In genomic region chr19:49019242-49019932, GRCh38 we compare ENCODE assay signal across 1 cellular context.
TF ChIP-seq lines count a peak whose summit lies in the region.

No MANE protein-coding gene starts in this region.

TF ChIP-seq in H1, 55 proteins besides CTCF, POLR2A, EP300 and RAD21:
- no peak for TF ChIP-seq FOSL1 (IDR thresholded peaks at IDR 0.05; ENCODE audit: insufficient read depth, low read depth, low read length)
- 0 out of 2 replicates have a peak, but pooled peaks have one; percentile 6 for TF ChIP-seq CREB1 (IDR thresholded peaks at IDR 0.05)
- TF ChIP-seq JUN (IDR thresholded peaks at IDR 0.05; ENCODE audit: low read depth, low read length) = no peak
- no peak for TF ChIP-seq TCF12 (IDR thresholded peaks at IDR 0.05; ENCODE audit: low read depth, low read length)
- TF ChIP-seq TEAD4 (IDR thresholded peaks at IDR 0.05; ENCODE audit: low read depth, low read length) = 0 out of 2 replicates have a peak, but pooled peaks have one; percentile 16
- TF ChIP-seq ZNF274 (IDR thresholded peaks at IDR 0.05; ENCODE audit: borderline replicate concordance, extremely low read depth, low read length) = no peak
- no peak for TF ChIP-seq BCL11A (IDR thresholded peaks at IDR 0.05; ENCODE audit: low read depth in 2 of 2, low read length in 2 of 2)
- no peak for TF ChIP-seq ASH2L (IDR thresholded peaks at IDR 0.05; ENCODE audit: low read length)
- TF ChIP-seq EGR1 (IDR thresholded peaks at IDR 0.05; ENCODE audit: borderline replicate concordance, low read depth, low read length) = no peak
- TF ChIP-seq YY1 (IDR thresholded peaks at IDR 0.05; ENCODE audit: low read depth, low read length) = no peak
- TF ChIP-seq, protein P1, sequence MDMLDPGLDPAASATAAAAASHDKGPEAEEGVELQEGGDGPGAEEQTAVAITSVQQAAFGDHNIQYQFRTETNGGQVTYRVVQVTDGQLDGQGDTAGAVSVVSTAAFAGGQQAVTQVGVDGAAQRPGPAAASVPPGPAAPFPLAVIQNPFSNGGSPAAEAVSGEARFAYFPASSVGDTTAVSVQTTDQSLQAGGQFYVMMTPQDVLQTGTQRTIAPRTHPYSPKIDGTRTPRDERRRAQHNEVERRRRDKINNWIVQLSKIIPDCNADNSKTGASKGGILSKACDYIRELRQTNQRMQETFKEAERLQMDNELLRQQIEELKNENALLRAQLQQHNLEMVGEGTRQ (IDR thresholded peaks at IDR 0.05; ENCODE audit: low read length) = no peak
- no peak for TF ChIP-seq CHD2 (IDR thresholded peaks at IDR 0.05; ENCODE audit: low read length)
- no peak for TF ChIP-seq KDM4A (IDR thresholded peaks at IDR 0.05; ENCODE audit: low read depth, low read length, severe bottlenecking)
- no peak for TF ChIP-seq HDAC2 (IDR thresholded peaks at IDR 0.05; ENCODE audit: borderline replicate concordance in 1 of 2, low read depth in 2 of 2, low read length in 2 of 2)
- no peak for TF ChIP-seq RNF2 (IDR thresholded peaks at IDR 0.05; ENCODE audit: borderline replicate concordance, low read depth, low read length, missing control alignments, poor library complexity, severe bottlenecking)
- peak; percentile 9; the same call in 1 of the 2 replicates for TF ChIP-seq KDM1A (IDR thresholded peaks at IDR 0.05; ENCODE audit: borderline replicate concordance, low read length)
- no peak for TF ChIP-seq EZH2 (IDR thresholded peaks at IDR 0.05; ENCODE audit: low read depth, low read length, severe bottlenecking)
- TF ChIP-seq SP4 (IDR thresholded peaks at IDR 0.05; ENCODE audit: low read length) = no peak
- no peak for TF ChIP-seq SAP30 (IDR thresholded peaks at IDR 0.05; ENCODE audit: insufficient read depth, insufficient replicate concordance, low read length)
- no peak for TF ChIP-seq ATF2 (IDR thresholded peaks at IDR 0.05; ENCODE audit: low read length)
- TF ChIP-seq NRF1 (IDR thresholded peaks at IDR 0.05; ENCODE audit: low read depth, low read length) = no peak
- TF ChIP-seq JUND (IDR thresholded peaks at IDR 0.05; ENCODE audit: low read length) = no peak
- TF ChIP-seq, protein P2, sequence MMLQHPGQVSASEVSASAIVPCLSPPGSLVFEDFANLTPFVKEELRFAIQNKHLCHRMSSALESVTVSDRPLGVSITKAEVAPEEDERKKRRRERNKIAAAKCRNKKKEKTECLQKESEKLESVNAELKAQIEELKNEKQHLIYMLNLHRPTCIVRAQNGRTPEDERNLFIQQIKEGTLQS (IDR thresholded peaks at IDR 0.05; ENCODE audit: insufficient read depth, low read depth, low read length) = no peak
- TF ChIP-seq, protein P3, sequence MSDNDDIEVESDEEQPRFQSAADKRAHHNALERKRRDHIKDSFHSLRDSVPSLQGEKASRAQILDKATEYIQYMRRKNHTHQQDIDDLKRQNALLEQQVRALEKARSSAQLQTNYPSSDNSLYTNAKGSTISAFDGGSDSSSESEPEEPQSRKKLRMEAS (IDR thresholded peaks at IDR 0.05) = 0 out of 2 replicates have a peak, but pooled peaks have one; percentile 22
- no peak for TF ChIP-seq RBBP5 (IDR thresholded peaks at IDR 0.05; ENCODE audit: borderline replicate concordance, low read depth, low read length)
- TF ChIP-seq SUZ12 (IDR thresholded peaks at IDR 0.05; ENCODE audit: low read length) = no peak
TF ChIP-seq in H1: peak in this region for 4.
